ENCODE assay signal across 15 cellular contexts in the genomic region with DNA sequence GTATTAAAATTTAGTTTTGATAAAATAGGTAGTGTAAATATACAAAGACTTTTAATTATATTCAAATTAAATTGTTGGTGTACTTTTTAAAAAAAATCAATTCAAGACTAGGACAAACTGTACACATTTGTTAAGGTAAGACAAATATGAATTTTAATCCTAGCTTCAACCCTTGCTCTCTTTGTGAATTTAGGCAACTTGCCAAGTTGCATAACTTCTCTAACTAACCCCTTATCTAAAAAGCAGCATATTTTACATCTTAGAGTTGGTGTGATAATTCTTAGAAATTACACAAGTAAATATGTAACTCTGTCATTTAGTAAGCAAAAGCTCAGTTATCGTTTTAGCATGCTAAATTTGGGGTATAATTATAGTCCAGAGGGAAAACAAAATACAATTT.
"Had no signal": no experiment of that assay in that cellular context is flagged by ENCODE, and none has a peak within 500 bp of the region (broad histone marks: within the 10 kb centered on the region; RNA-seq: fewer than 3 reads in every experiment).

No MANE protein-coding gene starts in this region.

- H3K27ac ChIP-seq: esophagus muscularis mucosa, left lung, prostate gland, testis had no signal

- H3K4me3 ChIP-seq: esophagus muscularis mucosa, left lung, prostate gland had no signal

- H3K36me3 ChIP-seq: esophagus muscularis mucosa, left lung, prostate gland had no signal

- DNase-seq: activated B cell treated with CpG ODN at 0.5 μM for 24 hours; activated CD4-positive, alpha-beta T cell treated with anti-CD3 and anti-CD28 coated beads, Interleukin-2, amount 10 ng/mL, durations not matched to agents 7 days and 5 days; activated CD8-positive, alpha-beta memory T cell treated with anti-CD3 and anti-CD28 coated beads for 24 hours; activated naive CD4-positive, alpha-beta T cell treated with anti-CD3 and anti-CD28 coated beads for 36 hours; foreskin fibroblast; glutamatergic neuron; occipital lobe; stimulated activated CD4-positive, alpha-beta T cell treated with anti-CD3 and anti-CD28 coated beads, Interleukin-2, amount 100 ng/mL, for 48 hours; stimulated activated CD8-positive, alpha-beta memory T cell treated with anti-CD3 and anti-CD28 coated beads, Interleukin-4, amount 100 ng/mL, for 48 hours; stimulated activated naive CD8-positive, alpha-beta T cell treated with anti-CD3 and anti-CD28 coated beads, Interleukin-15, Interleukin-2, amounts not matched to agents 100 U/mL and 50 U/mL, for 24 hours; T1000 had no signal

- H3K9me3 ChIP-seq: esophagus muscularis mucosa, prostate gland, testis had no signal
